ENCODE assay signal across 2 cellular contexts in the genomic region with DNA sequence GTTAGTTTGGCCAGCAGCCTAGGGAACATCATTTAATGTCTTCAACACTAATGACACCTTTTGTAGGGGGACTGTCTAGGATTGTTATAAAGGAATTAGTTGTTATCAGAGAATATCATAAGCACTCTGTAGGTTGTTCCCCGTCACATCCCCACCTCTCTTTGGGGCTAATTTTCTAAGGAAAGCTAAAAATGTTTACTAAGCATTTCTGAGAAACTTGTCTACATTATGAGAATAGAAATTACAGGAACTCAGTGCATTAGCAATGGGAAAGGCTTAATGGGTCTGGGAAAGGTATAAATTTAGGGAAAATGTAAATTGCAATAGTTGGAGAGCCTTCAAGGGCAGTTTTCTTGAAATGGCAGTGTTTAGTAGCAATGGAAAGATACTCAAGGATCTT.
TF ChIP-seq lines count a peak whose summit lies in the region.

No MANE protein-coding gene starts in this region.

TF ChIP-seq in HepG2, 621 proteins besides CTCF, POLR2A, EP300 and RAD21:
- TF ChIP-seq MAFF (IDR thresholded peaks at IDR 0.05; ENCODE audit: low read depth, low read length) (peak; percentile 73), MAFK (conservative IDR thresholded peaks at IDR 0.05 in 1 of 2, IDR thresholded peaks at IDR 0.05 in 1 of 2; ENCODE audit: low read length in 2 of 2) (peak; percentile 58 to 83; a peak in 3 of 4 replicates), ZNF580 (CRISPR knock-in tag; IDR thresholded peaks at IDR 0.05; ENCODE audit: borderline replicate concordance, low read depth) (no peak)

TF ChIP-seq in K562, 482 proteins besides CTCF, POLR2A, EP300 and RAD21:
- peak; percentile 13; the same call in 1 of the 2 replicates for TF ChIP-seq ZNF316 (IDR thresholded peaks at IDR 0.05)
- TF ChIP-seq ZSCAN29 (IDR thresholded peaks at IDR 0.05) = no peak
